ENCODE assay signal across 10 cellular contexts in genomic region chr12:9674226-9674590, GRCh38. TPM values are rescaled to one million over a fixed set of nuclear protein-coding genes. Genes with fewer than 3 reads are reported as not detected.
A peak's percentile ranks its signal among the peaks of the same experiment; 100 is the strongest.
DNase-seq lines count a peak whose midpoint lies in the region; ATAC-seq and TF ChIP-seq lines count a peak whose summit lies in the region.
"Had no signal": no experiment of that assay in that cellular context is flagged by ENCODE, and none has a peak within 500 bp of the region (broad histone marks: within the 10 kb centered on the region; RNA-seq: fewer than 3 reads in every experiment).

No MANE protein-coding gene starts in this region.

- H3K36me3 ChIP-seq in CD8-positive, alpha-beta memory T cell (ENCODE audit: insufficient read depth, low read length): peaks cover 6% of the 10 kb centered on the region
- H3K36me3 ChIP-seq in hepatocyte (replicated peaks; ENCODE audit: insufficient read depth, low read depth): no peaks in the 10 kb centered on the region
- H3K36me3 ChIP-seq in tibial artery: peaks cover 0 to 4% (median 0%) of the 10 kb centered on the region in 3 donors

- H3K9me3 ChIP-seq in CD8-positive, alpha-beta memory T cell (ENCODE audit: low read length): no peaks in the 10 kb centered on the region
- H3K9me3 ChIP-seq in hepatocyte (ENCODE audit: low read depth) (no peaks in the 10 kb centered on the region), tibial artery (no peaks in the 10 kb centered on the region)

- H3K4me1 ChIP-seq in CD8-positive, alpha-beta memory T cell (ENCODE audit: insufficient read depth, low read length): peaks cover 49% of the 10 kb centered on the region
- no peaks in the 10 kb centered on the region for H3K4me1 ChIP-seq in hepatocyte (ENCODE audit: insufficient read depth)
- H3K4me1 ChIP-seq in tibial artery: peaks cover 0 to 12% (median 9%) of the 10 kb centered on the region in 4 donors

- no peaks in the 10 kb centered on the region for H3K9me2 ChIP-seq in hepatocyte (replicated peaks; ENCODE audit: insufficient read depth)

- H2AFZ ChIP-seq in hepatocyte: no peak overlapping the region

- no peaks in the 10 kb centered on the region for H3K79me2 ChIP-seq in hepatocyte

- no peaks in the 10 kb centered on the region for H3K9me3 Mint-ChIP-seq in CD8-positive, alpha-beta memory T cell
- no peaks in the 10 kb centered on the region for H3K9me3 Mint-ChIP-seq in T-cell

- H3K4me2 ChIP-seq in hepatocyte: no peak overlapping the region

- peak; percentile 16 to 71 (median 64) for DNase-seq in CD8-positive, alpha-beta memory T cell
- peak in 28 of 34 experiments; percentile 17 to 65 (median 37) for DNase-seq in T-cell
- no peak for DNase-seq in hepatocyte (ENCODE audit: low spot score)
- DNase-seq in DMS153 (lab: John Stamatoyannopoulos, UW): no peak
- no peak for DNase-seq in putamen (ENCODE audit: low spot score)
- no peak for DNase-seq in tibial artery

- H3K27me3 ChIP-seq in CD8-positive, alpha-beta memory T cell (ENCODE audit: insufficient read depth, low read length, poor library complexity, severe bottlenecking): no peaks in the 10 kb centered on the region
- H3K27me3 ChIP-seq in hepatocyte (no peaks in the 10 kb centered on the region), tibial artery (no peaks in the 10 kb centered on the region)

- TF ChIP-seq CTCF in hepatocyte (IDR thresholded peaks at IDR 0.05; ENCODE audit: poor library complexity) (no peak), tibial artery (IDR thresholded peaks at IDR 0.05) (no peak)

- peak overlapping the region; percentile 52 for H3K27ac ChIP-seq in CD8-positive, alpha-beta memory T cell (ENCODE audit: low read depth, low read length)
- H3K27ac ChIP-seq in hepatocyte (peak overlapping the region; percentile 31), tibial artery (no peak overlapping the region)

- H3K27ac Mint-ChIP-seq in CD8-positive, alpha-beta memory T cell: peak overlapping the region; percentile 82 to 97 (median 94)
- H3K27ac Mint-ChIP-seq in T-cell: peak overlapping the region; percentile 83 to 95
- H3K27ac Mint-ChIP-seq: progenitor cell of endocrine pancreas had no signal

- peak overlapping the region; percentile 86 to 98 (median 92) for H3K4me3 Mint-ChIP-seq in CD8-positive, alpha-beta memory T cell
- H3K4me3 Mint-ChIP-seq in T-cell: peak overlapping the region; percentile 85 to 90 (median 89)

- WGBS in hepatocyte (ENCODE audit: low lambda C conversion rate, missing lambda C conversion rate): 100% methylated on average over 2 of the region's 2 CpGs

- peaks cover 0 to 1% of the 10 kb centered on the region in 2 donors for H3K27me3 Mint-ChIP-seq in CD8-positive, alpha-beta memory T cell
- H3K27me3 Mint-ChIP-seq in T-cell: no peaks in the 10 kb centered on the region
- H3K27me3 Mint-ChIP-seq: progenitor cell of endocrine pancreas had no signal

- POLR2A ChIA-PET in CD8-positive, alpha-beta memory T cell (lab: Charles Lee): interaction anchor here (0.6 to 1.5 kb wide), 9 partner anchors 9 to 59 kb away, joined by 3 to 15 read pairs (median 4); no protein-coding TSS in a partner anchor
- POLR2A ChIA-PET in T-cell (lab: Charles Lee): interaction anchor here (0.6 to 1.5 kb wide), 5 partner anchors 18 to 86 kb away, joined by 3 to 5 read pairs (median 4); partner anchors contain the start of gene CD69 (in 1 of the 2)

- H4K20me1 ChIP-seq in hepatocyte (ENCODE audit: insufficient read depth, poor library complexity, severe bottlenecking): no peaks in the 10 kb centered on the region

- H3K36me3 Mint-ChIP-seq in CD8-positive, alpha-beta memory T cell: peaks cover 23 to 83% (median 30%) of the 10 kb centered on the region in 3 donors
- peaks cover 66% of the 10 kb centered on the region for H3K36me3 Mint-ChIP-seq in T-cell

- H3K4me3 ChIP-seq in CD8-positive, alpha-beta memory T cell (ENCODE audit: low read length): peak overlapping the region; percentile 66
- H3K4me3 ChIP-seq in hepatocyte (no peak overlapping the region), tibial artery (no peak overlapping the region)

- intact Hi-C loops in tibial artery (cut with DNase I; ENCODE audit: low total_unique reads): no loop called here

- peak; percentile 22 for ATAC-seq in GM21619 (IDR thresholded peaks at IDR 0.05; ENCODE audit: unreplicated experiment)
- ATAC-seq in T-cell (replicated peaks in 1 of 4): peak; percentile 36 to 48 (median 36)
- ATAC-seq in HG02884 (IDR thresholded peaks at IDR 0.05; ENCODE audit: unreplicated experiment): no peak

- peaks cover 64 to 89% (median 68%) of the 10 kb centered on the region in 3 donors for H3K4me1 Mint-ChIP-seq in CD8-positive, alpha-beta memory T cell
- H3K4me1 Mint-ChIP-seq in T-cell: peaks cover 64 to 90% (median 69%) of the 10 kb centered on the region in 3 donors

- CTCF ChIA-PET in CD8-positive, alpha-beta memory T cell (lab: Charles Lee): interaction anchor here (2.6 kb wide), 2 partner anchors 26 to 34 kb away, joined by 12 to 16 read pairs; no protein-coding TSS in a partner anchor
- CTCF ChIA-PET in T-cell (lab: Charles Lee): interaction anchor here in 1 of 2 donors (1.5 kb wide), 1 partner anchor 26 kb away, joined by 4 read pairs; no protein-coding TSS in a partner anchor

RNA-seq across cellular contexts. Expression of gene CLEC2D, which starts 4.7 kb away (rescaled TPM):
- 100 to 1,000 TPM; 320 to 340 TPM for total RNA-seq in CD8-positive, alpha-beta memory T cell
- 311 TPM for polyA plus RNA-seq in CD8-positive, alpha-beta memory T cell
- total RNA-seq in T-cell (100 to 1,000 TPM; 217 to 338 (median 311) TPM), hepatocyte (5.7 and 6.0 TPM in 2 replicates)
- polyA plus RNA-seq in hepatocyte: 3.7 and 3.9 TPM in 2 replicates

RNA-seq across cellular contexts. Expression of gene CLECL1, which starts 58.7 kb away (rescaled TPM):
- total RNA-seq in CD8-positive, alpha-beta memory T cell: 1 to 10 TPM; 3.6 to 4.7 TPM
- 14.3 TPM for polyA plus RNA-seq in CD8-positive, alpha-beta memory T cell
- total RNA-seq in T-cell: 1 to 10 TPM; 1.1 to 4.4 (median 2.9) TPM
- not detected in 2 replicates for total RNA-seq in hepatocyte
- not detected in 2 replicates for polyA plus RNA-seq in hepatocyte
- total RNA-seq: fibroblast of lung, progenitor cell of endocrine pancreas had no signal
- polyA plus RNA-seq: fibroblast of lung had no signal

Comparison
In these comparisons a context has a peak if more than half of its experiments do, and no peak if none do; other contexts are left out.
1. DNase-seq: peak in CD8-positive, alpha-beta memory T cell (5 of 5) and T-cell (28 of 34); none in hepatocyte (single experiment), DMS153 (single experiment), putamen (single experiment) and tibial artery (0 of 2).
2. H3K27ac ChIP-seq: peak in CD8-positive, alpha-beta memory T cell (single experiment) and hepatocyte (single experiment); none in tibial artery (0 of 2).
3. RNA of gene CLEC2D, which starts 4.7 kb away (total RNA-seq): 320 to 340 TPM in CD8-positive, alpha-beta memory T cell and 217 to 338 TPM in T-cell; 5.7 to 6.0 TPM in hepatocyte; every median in the first group is over 10 times any median in the second.